In genomic region chr6:147384737-147385710, GRCh38 we compare ENCODE assay signal across 12 cellular contexts.
DNase-seq lines count a peak whose midpoint lies in the region; ATAC-seq lines count a peak whose summit lies in the region.
"Had no signal": no experiment of that assay in that cellular context is flagged by ENCODE, and none has a peak within 500 bp of the region (broad histone marks: within the 10 kb centered on the region; RNA-seq: fewer than 3 reads in every experiment).

No MANE protein-coding gene starts in this region.

- DNase-seq in EL (no peak), T-helper 2 cell (no peak), NCI-H2171 (lab: John Stamatoyannopoulos, UW) (no peak), NCI-H1105 treated with DMSO at 0.1 percent for 48 hours (lab: John Stamatoyannopoulos, UW) (no peak)
- DNase-seq: heart left ventricle, lower lobe of right lung, T1000 had no signal

- peak; percentile 57 for ATAC-seq in GM18508 (IDR thresholded peaks at IDR 0.05; ENCODE audit: insufficient read depth, unreplicated experiment)
- peak; percentile 67 for ATAC-seq in GM19395 (IDR thresholded peaks at IDR 0.05; ENCODE audit: unreplicated experiment)
- peak; percentile 69 for ATAC-seq in HG02870 (IDR thresholded peaks at IDR 0.05; ENCODE audit: unreplicated experiment)
- ATAC-seq in HG03571 (IDR thresholded peaks at IDR 0.05; ENCODE audit: unreplicated experiment), result peak; percentile 40
- ATAC-seq: heart left ventricle, lower lobe of right lung, Panc1 had no signal
